Comparison of ENCODE assay signal across 17 cellular contexts in the genomic region with DNA sequence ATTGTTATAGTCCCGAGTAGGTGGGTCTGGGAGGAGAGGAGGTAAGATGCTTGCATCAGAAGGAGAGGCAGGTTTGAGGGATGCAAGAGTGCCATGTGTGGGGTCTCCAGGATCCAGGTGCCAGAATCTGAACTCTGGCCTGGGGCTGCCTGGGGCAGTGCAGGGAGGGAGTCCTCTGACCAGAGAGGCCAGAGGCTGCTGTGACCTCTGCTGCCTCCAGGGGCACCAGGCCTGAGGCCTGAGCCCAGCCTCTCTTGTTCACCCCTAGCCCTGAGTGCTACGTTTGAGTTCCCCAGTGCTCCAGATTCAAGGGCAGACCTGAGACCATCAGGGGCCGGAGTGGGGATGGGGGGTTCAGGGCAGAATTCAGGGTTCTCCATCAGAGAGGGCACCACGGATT. TPM values are rescaled to one million over a fixed set of nuclear protein-coding genes. Genes with fewer than 3 reads are reported as not detected.
DNase-seq lines count a peak whose midpoint lies in the region; ATAC-seq and TF ChIP-seq lines count a peak whose summit lies in the region.
"Had no signal": no experiment of that assay in that cellular context is flagged by ENCODE, and none has a peak within 500 bp of the region (broad histone marks: within the 10 kb centered on the region; RNA-seq: fewer than 3 reads in every experiment).

No MANE protein-coding gene starts in this region.

- H3K36me3 ChIP-seq in GM06990 (ENCODE audit: control insufficient read depth, insufficient read depth, low read length): no peaks in the 10 kb centered on the region
- H3K36me3 ChIP-seq in IMR-90 (ENCODE audit: control insufficient read depth, insufficient read depth, low read length): no peaks in the 10 kb centered on the region
- H3K36me3 ChIP-seq: thoracic aorta had no signal

- in situ Hi-C loops in IMR-90 (cut with MboI; ENCODE audit: low sequenced_read_pairs): no loop called here

- H3K4me3 ChIP-seq in GM06990 (replicated peaks; ENCODE audit: low read depth, low read length) (no peak overlapping the region), IMR-90 (ENCODE audit: insufficient read depth, low read depth, low read length) (no peak overlapping the region)
- H3K4me3 ChIP-seq: lung, thoracic aorta had no signal

- H2AK9ac ChIP-seq in IMR-90 (replicated peaks; ENCODE audit: low read depth, low read length, poor library complexity): peak overlapping the region; percentile 37

- H2AK5ac ChIP-seq in IMR-90 (ENCODE audit: low read depth, low read length): no peak overlapping the region

- H3K27me3 ChIP-seq in GM06990 (replicated peaks; ENCODE audit: control insufficient read depth, insufficient read depth, low read length) (no peaks in the 10 kb centered on the region; the same call in 1 of the 2 replicates), IMR-90 (ENCODE audit: control insufficient read depth, insufficient read depth, low read length) (peaks cover 31% of the 10 kb centered on the region)

- intact Hi-C loops in IMR-90 (cut with micrococcal nuclease): no loop called here
- intact Hi-C loops in left colon (cut with DNase I, micrococcal nuclease): no loop called here

- H3K56ac ChIP-seq in IMR-90 (ENCODE audit: extremely low read depth, insufficient read depth, low read length): no peak overlapping the region

- no peak overlapping the region for H2BK20ac ChIP-seq in IMR-90 (ENCODE audit: low read depth, low read length)

- BruUV-seq in IMR-90 (replicated peaks; lab: Mats Ljungman, UMichigan): no TSS peak

- no peaks in the 10 kb centered on the region for H4K20me1 ChIP-seq in IMR-90 (ENCODE audit: insufficient read depth, low read length)

- TF ChIP-seq CTCF in GM06990 (IDR thresholded peaks at IDR 0.05; ENCODE audit: insufficient read depth, low read length, poor library complexity, severe bottlenecking) (peak; percentile 14), IMR-90 (conservative IDR thresholded peaks at IDR 0.05; ENCODE audit: low read depth, low read length) (no peak), neural crest cell (conservative IDR thresholded peaks at IDR 0.05) (peak; percentile 38)

- no peak overlapping the region for H3K9ac ChIP-seq in IMR-90 (ENCODE audit: low read depth, low read length)

- no peak overlapping the region for H2BK120ac ChIP-seq in IMR-90 (ENCODE audit: low read depth, low read length)

- no peak overlapping the region for H4K8ac ChIP-seq in IMR-90 (ENCODE audit: low read depth in 2 of 2, low read length in 2 of 2)

- no peak overlapping the region for H3K14ac ChIP-seq in IMR-90 (replicated peaks; ENCODE audit: low read depth, low read length)

- H2BK5ac ChIP-seq in IMR-90 (ENCODE audit: low read depth, low read length, poor library complexity, severe bottlenecking): no peak overlapping the region

- no peak overlapping the region for H4K91ac ChIP-seq in IMR-90 (ENCODE audit: insufficient read depth, low read depth, low read length)

- 83% methylated on average over 1 of the region's 4 CpGs; no CpG with 5 or more reads in 1 of the 2 experiments for WGBS in IMR-90 (ENCODE audit: extremely low coverage in 2 of 2, insufficient read length in 1 of 2), 2 experiments

- H2BK15ac ChIP-seq in IMR-90 (ENCODE audit: low read depth, low read length): no peak overlapping the region

- H4K5ac ChIP-seq in IMR-90 (ENCODE audit: low read depth, low read length): no peak overlapping the region

- H3K4ac ChIP-seq in IMR-90 (ENCODE audit: low read depth, low read length): no peak overlapping the region

- H3K9me3 Mint-ChIP-seq in neural crest cell: no peaks in the 10 kb centered on the region
- H3K9me3 Mint-ChIP-seq: natural killer cell had no signal

- no peak for TF ChIP-seq POLR2A in IMR-90 (IDR thresholded peaks at IDR 0.05; ENCODE audit: low read depth, low read length)

- no peaks in the 10 kb centered on the region for H3K79me1 ChIP-seq in IMR-90 (ENCODE audit: low read depth in 1 of 2, low read length in 2 of 2)

- no peak overlapping the region for H3K18ac ChIP-seq in IMR-90 (ENCODE audit: low read depth, low read length)

- dilution Hi-C loops in IMR-90 (cut with HindIII; ENCODE audit: low sequenced_read_pairs, unreplicated experiment): no loop called here

- H3K4me3 Mint-ChIP-seq in neural crest cell: no peak overlapping the region
- H3K4me3 Mint-ChIP-seq: natural killer cell had no signal

- TF ChIP-seq RAD21 in IMR-90 (IDR thresholded peaks at IDR 0.05; ENCODE audit: low read length): no peak

- ATAC-seq in IMR-90 (ENCODE audit: low read depth): no peak
- no peak for ATAC-seq in left colon
- ATAC-seq in GM19035 (IDR thresholded peaks at IDR 0.05; ENCODE audit: unreplicated experiment): no peak

- peaks cover 9% of the 10 kb centered on the region for H3K27me3 Mint-ChIP-seq in neural crest cell (ENCODE audit: low read depth)

- H3K9me3 ChIP-seq in IMR-90 (ENCODE audit: control insufficient read depth, insufficient read depth, low read length): no peaks in the 10 kb centered on the region
- H3K9me3 ChIP-seq: thoracic aorta had no signal

- CTCF ChIA-PET in IMR-90 (lab: Yijun Ruan, JAX): interaction anchor here (1.2 to 1.3 kb wide), 2 partner anchors 14 to 34 kb away, joined by 4 to 5 read pairs; no protein-coding TSS in a partner anchor

- H3K9me1 ChIP-seq in IMR-90 (ENCODE audit: insufficient read depth, low read length): no peaks in the 10 kb centered on the region

- H3K4me1 ChIP-seq in IMR-90 (ENCODE audit: control insufficient read depth, insufficient read depth, low read length): peaks cover 2% of the 10 kb centered on the region; the same call in 1 of the 2 replicates

- H3K4me2 ChIP-seq in IMR-90 (ENCODE audit: low read depth, low read length): no peak overlapping the region

- H3K23ac ChIP-seq in IMR-90 (ENCODE audit: low read depth, low read length): no peak overlapping the region

- DNase-seq in GM06990 (ENCODE audit: extremely low read depth, insufficient read length) (no peak), IMR-90 (no peak), caudate nucleus (lab: John Stamatoyannopoulos, UW) (no peak), neural crest cell (ENCODE audit: low read depth, low spot score) (no peak), NCI-H82 (lab: John Stamatoyannopoulos, UW) (no peak), cerebellum (ENCODE audit: low spot score) (no peak), left colon (no peak)
- DNase-seq: activated CD8-positive, alpha-beta memory T cell treated with anti-CD3 and anti-CD28 coated beads for 24 hours; activated effector memory CD4-positive, alpha-beta T cell treated with anti-CD3 and anti-CD28 coated beads, Interleukin-2, amount 50 U/mL, for 16 hours; Calu3; GF-D8; natural killer cell; stimulated activated CD4-positive, alpha-beta T cell treated with anti-CD3 and anti-CD28 coated beads, Interleukin-2, amount 100 ng/mL, for 24 hours had no signal

- H3K4me1 Mint-ChIP-seq in neural crest cell: peaks cover 5% of the 10 kb centered on the region
- H3K4me1 Mint-ChIP-seq: natural killer cell had no signal

- H2AFZ ChIP-seq in IMR-90 (replicated peaks; ENCODE audit: low read length, poor library complexity): no peak overlapping the region

- POLR2A ChIA-PET in IMR-90 (lab: Charles Lee; ENCODE audit: unreplicated experiment): no interaction called here

- H3K36me3 Mint-ChIP-seq in neural crest cell (ENCODE audit: low read depth): no peaks in the 10 kb centered on the region
- H3K36me3 Mint-ChIP-seq: natural killer cell had no signal

- H3K27ac ChIP-seq in IMR-90 (ENCODE audit: insufficient read depth, low read length): no peak overlapping the region
- peak overlapping the region; percentile 96 for H3K27ac ChIP-seq in caudate nucleus (ENCODE audit: low read depth, low read length)
- H3K27ac ChIP-seq: thoracic aorta had no signal

- H3K27ac Mint-ChIP-seq in neural crest cell (ENCODE audit: unreplicated experiment): no peak overlapping the region
- H3K27ac Mint-ChIP-seq: natural killer cell had no signal

TF ChIP-seq in IMR-90, 13 proteins besides CTCF, POLR2A, EP300 and RAD21 (continues in another document):
- TF ChIP-seq RFX5 (IDR thresholded peaks at IDR 0.05; ENCODE audit: low read depth, low read length): no peak
- no peak for TF ChIP-seq CHD1 (IDR thresholded peaks at IDR 0.05; ENCODE audit: low read depth, low read length)
- no peak for TF ChIP-seq SMC3 (IDR thresholded peaks at IDR 0.05; ENCODE audit: low read depth, low read length)

RNA-seq across cellular contexts. Expression of a gene that starts 7.4 kb away (rescaled TPM):
- total RNA-seq in IMR-90 (2012; rRNA removed) (0.36 TPM in 1 of 2 replicates, not detected in the other), neural crest cell (1.8 and 2.7 TPM in 2 replicates), cerebellum (6.2 TPM), left colon (not detected)
- 0.12 and 0.36 TPM in 2 replicates for polyA plus RNA-seq in IMR-90 (2012; rRNA removed)
- 0.04 and 0.15 TPM in 2 replicates for polyA plus RNA-seq in IMR-90 (2012; cell fraction: cytosol; rRNA removed)
- 0.37 and 0.78 TPM in 2 replicates for polyA plus RNA-seq in IMR-90 (2012; cell fraction: nucleus; rRNA removed; ENCODE audit: low replicate concordance)
- total RNA-seq: Calu3, fibroblast of villous mesenchyme had no signal

RNA-seq across cellular contexts. Expression of a gene that starts 21.1 kb away (rescaled TPM):
- total RNA-seq in IMR-90 (2012; rRNA removed) (not detected in 2 replicates), neural crest cell (not detected in 2 replicates), cerebellum (not detected), left colon (not detected)
- 0.04 TPM in 1 of 2 replicates, not detected in the other for polyA plus RNA-seq in IMR-90 (2012; rRNA removed)
- not detected in 2 replicates for polyA plus RNA-seq in IMR-90 (2012; cell fraction: cytosol; rRNA removed)
- polyA plus RNA-seq in IMR-90 (2012; cell fraction: nucleus; rRNA removed; ENCODE audit: low replicate concordance): 0.08 and 0.13 TPM in 2 replicates
- total RNA-seq: Calu3, fibroblast of villous mesenchyme, lung, natural killer cell had no signal

RNA-seq across cellular contexts. Expression of a gene that starts 23.5 kb away (rescaled TPM):
- total RNA-seq in IMR-90 (2012; rRNA removed): 816 and 867 TPM in 2 replicates
- 1,079 and 1,150 TPM in 2 replicates for polyA plus RNA-seq in IMR-90 (2012; rRNA removed)
- 411 and 787 TPM in 2 replicates for polyA plus RNA-seq in IMR-90 (2012; cell fraction: cytosol; rRNA removed)
- 281 and 349 TPM in 2 replicates for polyA plus RNA-seq in IMR-90 (2012; cell fraction: nucleus; rRNA removed; ENCODE audit: low replicate concordance)
- total RNA-seq in neural crest cell: 176 and 190 TPM in 2 replicates
- 63.8 TPM for total RNA-seq in cerebellum
- 10 to 100 TPM; 46.1 to 81.3 TPM for total RNA-seq in left colon

RNA-seq across cellular contexts. Expression of a gene that starts 56.4 kb away (rescaled TPM):
- 3.9 and 4.3 TPM in 2 replicates for total RNA-seq in IMR-90 (2012; rRNA removed)
- polyA plus RNA-seq in IMR-90 (2012; rRNA removed): 29.3 and 34.3 TPM in 2 replicates
- 22.0 and 34.4 TPM in 2 replicates for polyA plus RNA-seq in IMR-90 (2012; cell fraction: cytosol; rRNA removed)
- polyA plus RNA-seq in IMR-90 (2012; cell fraction: nucleus; rRNA removed; ENCODE audit: low replicate concordance): 153 and 393 TPM in 2 replicates
- 2.3 and 2.9 TPM in 2 replicates for total RNA-seq in neural crest cell
- total RNA-seq in cerebellum: 3.4 TPM
- 100 to 1,000 TPM in 1 of 2 donors, 10 to 100 TPM in 1; 56.8 to 116 TPM for total RNA-seq in left colon

RNA-seq across cellular contexts. Expression of a gene that starts 57.4 kb away (rescaled TPM):
- total RNA-seq in IMR-90 (2012; rRNA removed): 7.3 and 9.2 TPM in 2 replicates
- 23.3 and 26.7 TPM in 2 replicates for polyA plus RNA-seq in IMR-90 (2012; rRNA removed)
- polyA plus RNA-seq in IMR-90 (2012; cell fraction: cytosol; rRNA removed): 18.0 and 30.3 TPM in 2 replicates
- polyA plus RNA-seq in IMR-90 (2012; cell fraction: nucleus; rRNA removed; ENCODE audit: low replicate concordance): 18.6 and 46.8 TPM in 2 replicates
- 4.2 and 5.8 TPM in 2 replicates for total RNA-seq in neural crest cell
- total RNA-seq in cerebellum: 8.2 TPM
- 10 to 100 TPM; 11.5 to 12.1 TPM for total RNA-seq in left colon
